8 cellular contexts compared by ENCODE assay signal in genomic region chr19:1122972-1123363, GRCh38. TPM values are rescaled to one million over a fixed set of nuclear protein-coding genes. Genes with fewer than 3 reads are reported as not detected.
DNase-seq lines count a peak whose midpoint lies in the region; ATAC-seq and TF ChIP-seq lines count a peak whose summit lies in the region.

No MANE protein-coding gene starts in this region.

- H3K27ac Mint-ChIP-seq in endodermal cell: peak overlapping the region; percentile 52

- peak; percentile 45 for DNase-seq in activated naive CD4-positive, alpha-beta T cell treated with Interleukin-2 at 50 U/mL for 16 hours
- DNase-seq in activated naive CD4-positive, alpha-beta T cell (lab: John Stamatoyannopoulos, UW): no peak
- DNase-seq in RKO (ENCODE audit: low spot score): peak; percentile 80
- peak; percentile 97 for DNase-seq in endodermal cell
- peak; percentile 69 for DNase-seq in omental fat pad (ENCODE audit: low spot score)
- no peak for DNase-seq in NCI-H1694 treated with DMSO at 0.1 percent for 48 hours (lab: John Stamatoyannopoulos, UW)
- DNase-seq in activated gamma-delta T cell treated with Interleukin-2 at 50 U/mL for 16 hours: no peak

- no peak overlapping the region for H3K4me3 ChIP-seq in endodermal cell (ENCODE audit: low read length)

- no peak overlapping the region for H3K27ac ChIP-seq in endodermal cell (ENCODE audit: low read depth, low read length)

- H3K9ac ChIP-seq in endodermal cell (ENCODE audit: extremely low read depth, low read length, poor library complexity, severe bottlenecking): no peak overlapping the region

- WGBS in endodermal cell (ENCODE audit: insufficient coverage in 1 of 2, insufficient read length in 1 of 2), 2 experiments: 37 to 62% methylated on average over 6 to 21 of the region's 21 CpGs

- H3K36me3 Mint-ChIP-seq in endodermal cell (ENCODE audit: low read depth): peaks cover 52% of the 10 kb centered on the region

- H3K9me3 ChIP-seq in endodermal cell (ENCODE audit: control insufficient read depth, low read length): no peaks in the 10 kb centered on the region

- H3K36me3 ChIP-seq in endodermal cell (ENCODE audit: control insufficient read depth, insufficient read depth, low read length): peaks cover 35% of the 10 kb centered on the region

- H3K9me3 Mint-ChIP-seq in endodermal cell: no peaks in the 10 kb centered on the region

- H3K4me3 Mint-ChIP-seq in endodermal cell: no peak overlapping the region

- H3K27me3 Mint-ChIP-seq in endodermal cell (ENCODE audit: insufficient read depth): no peaks in the 10 kb centered on the region

- TF ChIP-seq CTCF in endodermal cell (conservative IDR thresholded peaks at IDR 0.05) (no peak), omental fat pad (IDR thresholded peaks at IDR 0.05) (no peak)

- no peaks in the 10 kb centered on the region for H3K27me3 ChIP-seq in endodermal cell (ENCODE audit: control insufficient read depth, insufficient read depth, low read length, poor library complexity, severe bottlenecking)

- H3K4me1 ChIP-seq in endodermal cell (ENCODE audit: control insufficient read depth, insufficient read depth, low read length): no peaks in the 10 kb centered on the region

- H3K4me1 Mint-ChIP-seq in endodermal cell: no peaks in the 10 kb centered on the region

- ATAC-seq in omental fat pad (ENCODE audit: low FRiP score): peak; percentile 48
- ATAC-seq in GM21786 (IDR thresholded peaks at IDR 0.05; ENCODE audit: unreplicated experiment): no peak

RNA-seq across cellular contexts. Expression of gene GPX4, which starts 19.2 kb away (rescaled TPM):
- total RNA-seq in endodermal cell: 100 to 1,000 TPM; 331 to 449 TPM
- polyA plus RNA-seq in endodermal cell (2013, experiment 1 of 2): 418 TPM
- 416 TPM for polyA plus RNA-seq in endodermal cell (2013, experiment 2 of 2)
- 1,000 to 10,000 TPM in 1 of 4 donors, 100 to 1,000 TPM in 3; 429 to 1,640 (median 892) TPM for total RNA-seq in omental fat pad

RNA-seq across cellular contexts. Expression of gene POLR2E, which starts 27.8 kb away (rescaled TPM):
- total RNA-seq in endodermal cell (100 to 1,000 TPM; 225 to 254 TPM), omental fat pad (100 to 1,000 TPM; 151 to 216 (median 188) TPM)
- polyA plus RNA-seq in endodermal cell (2013, experiment 1 of 2): 192 TPM
- polyA plus RNA-seq in endodermal cell (2013, experiment 2 of 2): 174 TPM

RNA-seq across cellular contexts. Expression of gene SBNO2, which starts 51.1 kb away (rescaled TPM):
- total RNA-seq in endodermal cell: 10 to 100 TPM; 43.3 to 50.4 TPM
- 17.7 TPM for polyA plus RNA-seq in endodermal cell (2013, experiment 1 of 2)
- polyA plus RNA-seq in endodermal cell (2013, experiment 2 of 2): 17.6 TPM
- total RNA-seq in omental fat pad: 100 to 1,000 TPM in 1 of 4 donors, 10 to 100 TPM in 3; 33.1 to 208 (median 61.9) TPM

RNA-seq across cellular contexts. Expression of gene ARHGAP45, which starts 56.0 kb away (rescaled TPM):
- 10 to 100 TPM; 14.8 to 17.1 TPM for total RNA-seq in endodermal cell
- polyA plus RNA-seq in endodermal cell (2013, experiment 1 of 2): 5.9 TPM
- 4.8 TPM for polyA plus RNA-seq in endodermal cell (2013, experiment 2 of 2)
- 10 to 100 TPM; 21.4 to 97.6 (median 36.3) TPM for total RNA-seq in omental fat pad

Comparison
In these comparisons a context has a peak if more than half of its experiments do, and no peak if none do; other contexts are left out.
1. DNase-seq: peak in activated naive CD4-positive, alpha-beta T cell treated with Interleukin-2 at 50 U/mL for 16 hours (single experiment), RKO (single experiment), endodermal cell (single experiment) and omental fat pad (single experiment); none in activated naive CD4-positive, alpha-beta T cell (0 of 4), NCI-H1694 treated with DMSO at 0.1 percent for 48 hours (single experiment) and activated gamma-delta T cell treated with Interleukin-2 at 50 U/mL for 16 hours (single experiment).